In the genomic region with DNA sequence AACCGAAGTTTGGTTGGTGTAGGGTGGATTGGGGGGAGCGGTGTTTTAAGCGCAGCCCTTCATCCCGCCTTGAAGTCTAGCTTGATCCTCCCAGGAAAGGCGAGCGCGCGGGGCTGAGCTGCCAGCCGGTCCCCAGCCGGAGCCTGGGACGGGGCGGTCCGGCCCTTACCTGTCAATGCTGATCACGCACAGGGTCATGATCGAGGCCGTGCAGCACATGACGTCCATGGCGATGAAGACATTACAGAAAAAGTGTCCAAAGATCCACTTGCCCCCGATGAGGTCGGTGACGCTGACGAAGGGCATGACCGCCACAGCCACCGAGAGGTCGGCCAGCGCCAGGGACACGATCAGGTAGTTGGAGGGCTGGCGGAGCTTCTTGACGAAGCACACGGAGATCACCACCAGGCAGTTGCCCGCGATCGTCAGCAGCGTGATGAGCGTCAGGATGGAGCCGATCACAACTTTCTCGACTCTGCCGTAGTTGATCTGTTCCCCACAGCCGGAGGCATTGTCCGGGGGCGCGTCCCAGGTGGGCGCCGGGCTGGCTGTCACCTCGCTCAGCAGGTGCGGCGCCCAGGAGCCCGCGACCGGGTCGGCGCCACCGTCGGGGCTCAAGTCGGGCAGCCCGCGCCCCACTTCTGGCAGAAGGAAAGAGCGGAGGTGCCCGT, we compare ENCODE assay signal across 1 cellular context.
TF ChIP-seq lines count a peak whose summit lies in the region.

No MANE protein-coding gene starts in this region.

TF ChIP-seq in H1, 55 proteins besides CTCF, POLR2A, EP300 and RAD21 (continued from another document):
- TF ChIP-seq, protein P1, sequence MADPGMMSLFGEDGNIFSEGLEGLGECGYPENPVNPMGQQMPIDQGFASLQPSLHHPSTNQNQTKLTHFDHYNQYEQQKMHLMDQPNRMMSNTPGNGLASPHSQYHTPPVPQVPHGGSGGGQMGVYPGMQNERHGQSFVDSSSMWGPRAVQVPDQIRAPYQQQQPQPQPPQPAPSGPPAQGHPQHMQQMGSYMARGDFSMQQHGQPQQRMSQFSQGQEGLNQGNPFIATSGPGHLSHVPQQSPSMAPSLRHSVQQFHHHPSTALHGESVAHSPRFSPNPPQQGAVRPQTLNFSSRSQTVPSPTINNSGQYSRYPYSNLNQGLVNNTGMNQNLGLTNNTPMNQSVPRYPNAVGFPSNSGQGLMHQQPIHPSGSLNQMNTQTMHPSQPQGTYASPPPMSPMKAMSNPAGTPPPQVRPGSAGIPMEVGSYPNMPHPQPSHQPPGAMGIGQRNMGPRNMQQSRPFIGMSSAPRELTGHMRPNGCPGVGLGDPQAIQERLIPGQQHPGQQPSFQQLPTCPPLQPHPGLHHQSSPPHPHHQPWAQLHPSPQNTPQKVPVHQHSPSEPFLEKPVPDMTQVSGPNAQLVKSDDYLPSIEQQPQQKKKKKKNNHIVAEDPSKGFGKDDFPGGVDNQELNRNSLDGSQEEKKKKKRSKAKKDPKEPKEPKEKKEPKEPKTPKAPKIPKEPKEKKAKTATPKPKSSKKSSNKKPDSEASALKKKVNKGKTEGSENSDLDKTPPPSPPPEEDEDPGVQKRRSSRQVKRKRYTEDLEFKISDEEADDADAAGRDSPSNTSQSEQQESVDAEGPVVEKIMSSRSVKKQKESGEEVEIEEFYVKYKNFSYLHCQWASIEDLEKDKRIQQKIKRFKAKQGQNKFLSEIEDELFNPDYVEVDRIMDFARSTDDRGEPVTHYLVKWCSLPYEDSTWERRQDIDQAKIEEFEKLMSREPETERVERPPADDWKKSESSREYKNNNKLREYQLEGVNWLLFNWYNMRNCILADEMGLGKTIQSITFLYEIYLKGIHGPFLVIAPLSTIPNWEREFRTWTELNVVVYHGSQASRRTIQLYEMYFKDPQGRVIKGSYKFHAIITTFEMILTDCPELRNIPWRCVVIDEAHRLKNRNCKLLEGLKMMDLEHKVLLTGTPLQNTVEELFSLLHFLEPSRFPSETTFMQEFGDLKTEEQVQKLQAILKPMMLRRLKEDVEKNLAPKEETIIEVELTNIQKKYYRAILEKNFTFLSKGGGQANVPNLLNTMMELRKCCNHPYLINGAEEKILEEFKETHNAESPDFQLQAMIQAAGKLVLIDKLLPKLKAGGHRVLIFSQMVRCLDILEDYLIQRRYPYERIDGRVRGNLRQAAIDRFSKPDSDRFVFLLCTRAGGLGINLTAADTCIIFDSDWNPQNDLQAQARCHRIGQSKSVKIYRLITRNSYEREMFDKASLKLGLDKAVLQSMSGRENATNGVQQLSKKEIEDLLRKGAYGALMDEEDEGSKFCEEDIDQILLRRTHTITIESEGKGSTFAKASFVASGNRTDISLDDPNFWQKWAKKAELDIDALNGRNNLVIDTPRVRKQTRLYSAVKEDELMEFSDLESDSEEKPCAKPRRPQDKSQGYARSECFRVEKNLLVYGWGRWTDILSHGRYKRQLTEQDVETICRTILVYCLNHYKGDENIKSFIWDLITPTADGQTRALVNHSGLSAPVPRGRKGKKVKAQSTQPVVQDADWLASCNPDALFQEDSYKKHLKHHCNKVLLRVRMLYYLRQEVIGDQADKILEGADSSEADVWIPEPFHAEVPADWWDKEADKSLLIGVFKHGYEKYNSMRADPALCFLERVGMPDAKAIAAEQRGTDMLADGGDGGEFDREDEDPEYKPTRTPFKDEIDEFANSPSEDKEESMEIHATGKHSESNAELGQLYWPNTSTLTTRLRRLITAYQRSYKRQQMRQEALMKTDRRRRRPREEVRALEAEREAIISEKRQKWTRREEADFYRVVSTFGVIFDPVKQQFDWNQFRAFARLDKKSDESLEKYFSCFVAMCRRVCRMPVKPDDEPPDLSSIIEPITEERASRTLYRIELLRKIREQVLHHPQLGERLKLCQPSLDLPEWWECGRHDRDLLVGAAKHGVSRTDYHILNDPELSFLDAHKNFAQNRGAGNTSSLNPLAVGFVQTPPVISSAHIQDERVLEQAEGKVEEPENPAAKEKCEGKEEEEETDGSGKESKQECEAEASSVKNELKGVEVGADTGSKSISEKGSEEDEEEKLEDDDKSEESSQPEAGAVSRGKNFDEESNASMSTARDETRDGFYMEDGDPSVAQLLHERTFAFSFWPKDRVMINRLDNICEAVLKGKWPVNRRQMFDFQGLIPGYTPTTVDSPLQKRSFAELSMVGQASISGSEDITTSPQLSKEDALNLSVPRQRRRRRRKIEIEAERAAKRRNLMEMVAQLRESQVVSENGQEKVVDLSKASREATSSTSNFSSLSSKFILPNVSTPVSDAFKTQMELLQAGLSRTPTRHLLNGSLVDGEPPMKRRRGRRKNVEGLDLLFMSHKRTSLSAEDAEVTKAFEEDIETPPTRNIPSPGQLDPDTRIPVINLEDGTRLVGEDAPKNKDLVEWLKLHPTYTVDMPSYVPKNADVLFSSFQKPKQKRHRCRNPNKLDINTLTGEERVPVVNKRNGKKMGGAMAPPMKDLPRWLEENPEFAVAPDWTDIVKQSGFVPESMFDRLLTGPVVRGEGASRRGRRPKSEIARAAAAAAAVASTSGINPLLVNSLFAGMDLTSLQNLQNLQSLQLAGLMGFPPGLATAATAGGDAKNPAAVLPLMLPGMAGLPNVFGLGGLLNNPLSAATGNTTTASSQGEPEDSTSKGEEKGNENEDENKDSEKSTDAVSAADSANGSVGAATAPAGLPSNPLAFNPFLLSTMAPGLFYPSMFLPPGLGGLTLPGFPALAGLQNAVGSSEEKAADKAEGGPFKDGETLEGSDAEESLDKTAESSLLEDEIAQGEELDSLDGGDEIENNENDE (IDR thresholded peaks at IDR 0.05; ENCODE audit: insufficient replicate concordance, low read length): no peak
